Comparison of ENCODE assay signal across 13 cellular contexts in genomic region chr10:124737708-124738107, GRCh38. TPM values are rescaled to one million over a fixed set of nuclear protein-coding genes. Genes with fewer than 3 reads are reported as not detected.
DNase-seq lines count a peak whose midpoint lies in the region; ATAC-seq and TF ChIP-seq lines count a peak whose summit lies in the region.
"Had no signal": no experiment of that assay in that cellular context is flagged by ENCODE, and none has a peak within 500 bp of the region (broad histone marks: within the 10 kb centered on the region; RNA-seq: fewer than 3 reads in every experiment).

No MANE protein-coding gene starts in this region.

- peak overlapping the region; percentile 8 to 44 for H3K9ac ChIP-seq in duodenal mucosa (ENCODE audit: low read depth in 1 of 2, low read length in 2 of 2)

- ATAC-seq in heart right ventricle (no peak), left ventricle myocardium superior (no peak), upper lobe of right lung (no peak), GM21367 (IDR thresholded peaks at IDR 0.05; ENCODE audit: unreplicated experiment) (no peak)
- ATAC-seq: stimulated activated naive CD8-positive, alpha-beta T cell treated with anti-CD3 and anti-CD28 coated beads, Interleukin-15, amount 100 ng/mL, for 72 hours had no signal

- peaks cover 75 to 100% (median 100%) of the 10 kb centered on the region in 9 donors for H3K4me1 ChIP-seq in heart right ventricle
- H3K4me1 ChIP-seq in duodenal mucosa (ENCODE audit: control insufficient read depth in 1 of 2, insufficient read depth in 2 of 2, low read length in 2 of 2) = peaks cover 97 to 98% of the 10 kb centered on the region in 2 donors
- peaks cover 91% of the 10 kb centered on the region for H3K4me1 ChIP-seq in upper lobe of right lung

- DNase-seq in heart right ventricle (no peak), left ventricle myocardium superior (no peak), osteocyte (ENCODE audit: extremely low spot score, unreplicated experiment) (peak; percentile 25), upper lobe of right lung (no peak), 8988T (no peak), HUDEP-2 (lab: John Stamatoyannopoulos, UW; ENCODE audit: unreplicated experiment in 76 of 76) (no peak)
- DNase-seq: activated CD4-positive, alpha-beta T cell treated with anti-CD3 and anti-CD28 coated beads for 1 hour; DMS79 treated with DMSO at 0.1 percent for 48 hours; NCI-H226; stimulated activated CD4-positive, alpha-beta T cell treated with anti-CD3 and anti-CD28 coated beads, Interleukin-1b, Interleukin-23, amount 100 ng/mL, for 48 hours had no signal

- no peaks in the 10 kb centered on the region for H3K36me3 Mint-ChIP-seq in osteocyte (ENCODE audit: unreplicated experiment)

- 42 to 45% methylated on average over 2 of the region's 2 CpGs for WGBS in heart right ventricle, 2 donors

- no peaks in the 10 kb centered on the region for H3K27me3 ChIP-seq in heart right ventricle
- no peaks in the 10 kb centered on the region for H3K27me3 ChIP-seq in duodenal mucosa (ENCODE audit: control insufficient read depth in 1 of 2, insufficient read depth in 2 of 2, low read length in 2 of 2)
- H3K27me3 ChIP-seq in upper lobe of right lung = no peaks in the 10 kb centered on the region

- H3K9me3 ChIP-seq in heart right ventricle (no peaks in the 10 kb centered on the region), duodenal mucosa (ENCODE audit: control insufficient read depth in 1 of 2, low read length in 2 of 2) (no peaks in the 10 kb centered on the region), upper lobe of right lung (no peaks in the 10 kb centered on the region)

- no peak overlapping the region for H3K27ac Mint-ChIP-seq in osteocyte (ENCODE audit: unreplicated experiment)
- H3K27ac Mint-ChIP-seq: stimulated activated naive CD8-positive, alpha-beta T cell treated with anti-CD3 and anti-CD28 coated beads, Interleukin-15, amount 100 ng/mL, for 72 hours had no signal

- intact Hi-C loops in heart right ventricle (cut with DNase I) = loop anchor here in 6 of 10 donors (2.0 to 10.0 kb wide), 5 partner anchors 35 to 105 kb away; no protein-coding TSS in a partner anchor
- intact Hi-C loops in left ventricle myocardium superior (cut with micrococcal nuclease) = no loop called here
- intact Hi-C loops in upper lobe of right lung (cut with DNase I) = loop anchor here (10.0 kb wide), 1 partner anchor 93 kb away; no protein-coding TSS in a partner anchor

- no peaks in the 10 kb centered on the region for H3K27me3 Mint-ChIP-seq in osteocyte (ENCODE audit: unreplicated experiment)

- H3K9me3 Mint-ChIP-seq in osteocyte (ENCODE audit: unreplicated experiment) = no peaks in the 10 kb centered on the region
- H3K9me3 Mint-ChIP-seq: stimulated activated naive CD8-positive, alpha-beta T cell treated with anti-CD3 and anti-CD28 coated beads, Interleukin-15, amount 100 ng/mL, for 72 hours had no signal

- H3K36me3 ChIP-seq in heart right ventricle (no peaks in the 10 kb centered on the region), duodenal mucosa (ENCODE audit: control insufficient read depth in 1 of 2, insufficient read depth in 2 of 2, low read length in 2 of 2) (peaks cover 0 to 10% of the 10 kb centered on the region in 2 donors), upper lobe of right lung (no peaks in the 10 kb centered on the region)

- H3K27ac ChIP-seq in heart right ventricle (peak overlapping the region in 9 of 10 donors; percentile 78 to 85 (median 83)), duodenal mucosa (ENCODE audit: low read depth, low read length) (peak overlapping the region; percentile 42), upper lobe of right lung (peak overlapping the region; percentile 26)

- no peak overlapping the region for H3K4me3 Mint-ChIP-seq in osteocyte (ENCODE audit: unreplicated experiment)
- H3K4me3 Mint-ChIP-seq: stimulated activated naive CD8-positive, alpha-beta T cell treated with anti-CD3 and anti-CD28 coated beads, Interleukin-15, amount 100 ng/mL, for 72 hours had no signal

- TF ChIP-seq CTCF in heart right ventricle (IDR thresholded peaks at IDR 0.05) (no peak), osteocyte (IDR thresholded peaks at IDR 0.05) (no peak), upper lobe of right lung (IDR thresholded peaks at IDR 0.05) (no peak)

- peaks cover 47% of the 10 kb centered on the region for H3K4me1 Mint-ChIP-seq in osteocyte (ENCODE audit: unreplicated experiment)

- no peak overlapping the region for H3K4me3 ChIP-seq in heart right ventricle
- H3K4me3 ChIP-seq in duodenal mucosa (ENCODE audit: low read depth in 1 of 2, low read length in 2 of 2) = peak overlapping the region in 1 of 2 donors; percentile 26
- H3K4me3 ChIP-seq in upper lobe of right lung = no peak overlapping the region

RNA-seq across cellular contexts. Expression of gene FAM53B, which starts 6.5 kb away (rescaled TPM):
- total RNA-seq in heart right ventricle (10 to 100 TPM; 19.0 to 42.9 (median 31.3) TPM), left ventricle myocardium superior (45.3 TPM), osteocyte (14.7 and 17.0 TPM in 2 replicates), upper lobe of right lung (31.4 TPM)
- polyA plus RNA-seq in heart right ventricle = 10 to 100 TPM; 11.6 to 25.5 TPM

RNA-seq across cellular contexts. Expression of gene EEF1AKMT2, which starts 54.0 kb away (rescaled TPM):
- 10 to 100 TPM; 12.0 to 18.8 (median 13.0) TPM for total RNA-seq in heart right ventricle
- 10 to 100 TPM in 1 of 2 donors, 1 to 10 TPM in 1; 7.4 to 18.7 TPM for polyA plus RNA-seq in heart right ventricle
- 13.7 TPM for total RNA-seq in left ventricle myocardium superior
- 21.9 and 22.0 TPM in 2 replicates for total RNA-seq in osteocyte
- 15.7 TPM for total RNA-seq in upper lobe of right lung

Comparison
In these comparisons a context has a peak if more than half of its experiments do, and no peak if none do; other contexts are left out.
1. H3K27ac ChIP-seq: peak in every context shown above with its lines; median percentile 83 in heart right ventricle; 42 in duodenal mucosa; 26 in upper lobe of right lung.